ENCODE assay signal across 1 cellular context in genomic region chr15:61811952-61812351, GRCh38.
TF ChIP-seq lines count a peak whose summit lies in the region.

No MANE protein-coding gene starts in this region.

TF ChIP-seq in GM23338, 12 proteins besides CTCF, POLR2A, EP300 and RAD21 (continued from another document):
- no peak for TF ChIP-seq REST (IDR thresholded peaks at IDR 0.05; ENCODE audit: unreplicated experiment)
- no peak for TF ChIP-seq CREB1 (CRISPR knock-in tag; IDR thresholded peaks at IDR 0.05; ENCODE audit: low read depth)
